In the genomic region with DNA sequence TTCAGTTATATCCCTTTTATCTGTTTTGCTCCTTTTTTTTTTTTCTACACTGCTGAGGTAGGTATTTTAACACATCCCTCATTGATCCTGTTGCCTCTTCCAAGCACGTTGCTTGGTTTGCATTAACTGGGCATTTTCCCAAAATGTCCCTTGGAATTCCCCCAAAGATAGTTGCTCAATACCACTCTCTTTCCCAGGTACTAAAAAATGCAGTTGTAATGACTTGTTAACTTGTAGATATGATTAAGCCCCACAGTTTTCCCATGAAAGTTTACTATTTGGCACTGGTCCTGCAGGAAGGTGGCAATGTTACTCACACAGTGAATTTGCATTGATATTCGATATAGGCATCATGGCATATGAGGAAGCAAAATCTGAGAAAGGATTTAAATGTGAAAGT, we compare ENCODE assay signal across 16 cellular contexts.
DNase-seq lines count a peak whose midpoint lies in the region; FAIRE-seq and TF ChIP-seq lines count a peak whose summit lies in the region.
"Had no signal": no experiment of that assay in that cellular context is flagged by ENCODE, and none has a peak within 500 bp of the region (broad histone marks: within the 10 kb centered on the region; RNA-seq: fewer than 3 reads in every experiment).

No MANE protein-coding gene starts in this region.

- H3K4me3 Mint-ChIP-seq in MCF 10A (ENCODE audit: unreplicated experiment) = no peak overlapping the region
- H3K4me3 Mint-ChIP-seq in CD14-positive monocyte = no peak overlapping the region
- H3K4me3 Mint-ChIP-seq: IgD-negative memory B cell had no signal

- intact Hi-C loops in MCF 10A (cut with micrococcal nuclease) = no loop called here
- intact Hi-C loops in breast epithelium (cut with DNase I; ENCODE audit: low total_unique reads) = no loop called here
- intact Hi-C loops in CD14-positive monocyte (cut with micrococcal nuclease) = no loop called here

- BruUV-seq in MCF 10A (replicated peaks; lab: Mats Ljungman, UMichigan) = no TSS peak

- H3K27me3 Mint-ChIP-seq in MCF 10A (ENCODE audit: insufficient read depth, unreplicated experiment) (no peaks in the 10 kb centered on the region), CD14-positive monocyte (ENCODE audit: low read depth in 3 of 3) (no peaks in the 10 kb centered on the region)
- H3K27me3 Mint-ChIP-seq: IgD-negative memory B cell had no signal

- no peak overlapping the region for H3K4me3 ChIP-seq in breast epithelium
- H3K4me3 ChIP-seq in bronchial epithelial cell (ENCODE audit: low read depth, low read length) = no peak overlapping the region
- no peak overlapping the region for H3K4me3 ChIP-seq in SJCRH30
- H3K4me3 ChIP-seq: BLaER1, PC-9 had no signal

- TF ChIP-seq CTCF in MCF 10A (IDR thresholded peaks at IDR 0.05; ENCODE audit: unreplicated experiment) = no peak
- TF ChIP-seq CTCF in breast epithelium (IDR thresholded peaks at IDR 0.05) = no peak
- no peak for TF ChIP-seq CTCF in bronchial epithelial cell (IDR thresholded peaks at IDR 0.05; ENCODE audit: insufficient read depth, low read length, severe bottlenecking)
- TF ChIP-seq CTCF in CD14-positive monocyte (IDR thresholded peaks at IDR 0.05) = no peak

- H3K4me1 Mint-ChIP-seq in MCF 10A (ENCODE audit: insufficient read depth, unreplicated experiment) = peaks cover 13% of the 10 kb centered on the region
- H3K4me1 Mint-ChIP-seq in CD14-positive monocyte = no peaks in the 10 kb centered on the region
- H3K4me1 Mint-ChIP-seq: IgD-negative memory B cell had no signal

- no peaks in the 10 kb centered on the region for H3K9me3 Mint-ChIP-seq in MCF 10A (ENCODE audit: unreplicated experiment)
- peaks cover 1 to 11% (median 6%) of the 10 kb centered on the region in 7 donors for H3K9me3 Mint-ChIP-seq in CD14-positive monocyte

- DNase-seq in MCF 10A (ENCODE audit: unreplicated experiment) (peak; percentile 81), breast epithelium (ENCODE audit: low spot score in 2 of 2) (no peak), bronchial epithelial cell (ENCODE audit: low read depth) (peak; percentile 90), kidney tubule cell (ENCODE audit: low spot score) (peak; percentile 91), SJCRH30 (no peak), CD14-positive monocyte (ENCODE audit: low spot score) (no peak), HuH-7.5 (ENCODE audit: low spot score) (no peak)
- no peak for DNase-seq in activated naive CD4-positive, alpha-beta T cell (lab: John Stamatoyannopoulos, UW)
- DNase-seq: 8988T, DMS53, MV-4-11, NCI-H226, PC-9 had no signal

- H3K36me3 Mint-ChIP-seq in MCF 10A (ENCODE audit: insufficient read depth, unreplicated experiment) (no peaks in the 10 kb centered on the region), CD14-positive monocyte (no peaks in the 10 kb centered on the region)
- H3K36me3 Mint-ChIP-seq: IgD-negative memory B cell had no signal

- H3K4me1 ChIP-seq in breast epithelium (no peaks in the 10 kb centered on the region), SJCRH30 (no peaks in the 10 kb centered on the region)
- H3K4me1 ChIP-seq: BLaER1 had no signal

- TF ChIP-seq POLR2A in breast epithelium (IDR thresholded peaks at IDR 0.05) = no peak

- CTCF ChIA-PET in MCF 10A (lab: Yijun Ruan, JAX) = no interaction called here

- H3K36me3 ChIP-seq in breast epithelium (no peaks in the 10 kb centered on the region), bronchial epithelial cell (ENCODE audit: control insufficient read depth, insufficient read depth, low read length) (no peaks in the 10 kb centered on the region), SJCRH30 (no peaks in the 10 kb centered on the region)
- H3K36me3 ChIP-seq: BLaER1 had no signal

- no peaks in the 10 kb centered on the region for H3K9me3 ChIP-seq in breast epithelium
- H3K9me3 ChIP-seq in SJCRH30 (replicated peaks) = no peaks in the 10 kb centered on the region
- H3K9me3 ChIP-seq: BLaER1 had no signal

- H3K27me3 ChIP-seq in breast epithelium (no peaks in the 10 kb centered on the region), bronchial epithelial cell (ENCODE audit: control insufficient read depth, insufficient read depth, low read length) (no peaks in the 10 kb centered on the region), SJCRH30 (no peaks in the 10 kb centered on the region)
- H3K27me3 ChIP-seq: BLaER1 had no signal

- peak overlapping the region; percentile 67 for H3K27ac Mint-ChIP-seq in MCF 10A (ENCODE audit: low read depth, unreplicated experiment)
- H3K27ac Mint-ChIP-seq in CD14-positive monocyte = no peak overlapping the region
- H3K27ac Mint-ChIP-seq: IgD-negative memory B cell had no signal

- POLR2A ChIA-PET in MCF 10A (lab: Yijun Ruan, JAX) = no interaction called here

- H3K27ac ChIP-seq in breast epithelium (no peak overlapping the region), SJCRH30 (no peak overlapping the region)
- H3K27ac ChIP-seq: BLaER1, PC-9 had no signal

- FAIRE-seq in bronchial epithelial cell (lab: Jason Lieb, UNC) = no peak
- FAIRE-seq: H54 had no signal

Comparison
In these comparisons a context has a peak if more than half of its experiments do, and no peak if none do; other contexts are left out.
1. DNase-seq: peak in MCF 10A (single experiment), bronchial epithelial cell (single experiment) and kidney tubule cell (single experiment); none in breast epithelium (0 of 2), activated naive CD4-positive, alpha-beta T cell (0 of 4), SJCRH30 (0 of 2), CD14-positive monocyte (single experiment) and HuH-7.5 (single experiment).